Comparison of ENCODE assay signal across 19 cellular contexts in genomic region chr14:68208218-68208617, GRCh38.
A peak's percentile ranks its signal among the peaks of the same experiment; 100 is the strongest.
DNase-seq lines count a peak whose midpoint lies in the region; ATAC-seq and TF ChIP-seq lines count a peak whose summit lies in the region.
"Had no signal": no experiment of that assay in that cellular context is flagged by ENCODE, and none has a peak within 500 bp of the region (broad histone marks: within the 10 kb centered on the region; RNA-seq: fewer than 3 reads in every experiment).

No MANE protein-coding gene starts in this region.

- intact Hi-C loops in breast epithelium (cut with DNase I; ENCODE audit: low total_unique reads) = no loop called here
- intact Hi-C loops in mammary epithelial cell (cut with micrococcal nuclease) = no loop called here
- intact Hi-C loops in aorta (cut with DNase I) = loop anchor here in 1 of 2 donors (10.0 kb wide), 1 partner anchor 63 kb away; no protein-coding TSS in a partner anchor

- DNase-seq in breast epithelium (ENCODE audit: low spot score in 2 of 2) = no peak
- no peak for DNase-seq in mammary epithelial cell
- DNase-seq in astrocyte of the hippocampus (ENCODE audit: low read depth, low spot score) = peak; percentile 79
- peak; percentile 57 for DNase-seq in myocyte (ENCODE audit: low read depth)
- no peak for DNase-seq in aorta
- DNase-seq in C1 segment of cervical spinal cord (lab: John Stamatoyannopoulos, UW) = no peak
- no peak for DNase-seq in stimulated activated CD4-positive, alpha-beta T cell treated with anti-CD3 and anti-CD28 coated beads, Interleukin-4, amount 100 ng/mL, for 24 hours
- no peak for DNase-seq in right atrium auricular region (ENCODE audit: low spot score)
- DNase-seq: activated naive CD4-positive, alpha-beta T cell treated with anti-CD3 and anti-CD28 coated beads for 36 hours; DMS79 treated with DMSO at 0.1 percent for 48 hours; dorsolateral prefrontal cortex; erythroblast; H9; NCI-H2081; posterior cingulate gyrus; SHP77; stimulated activated CD8-positive, alpha-beta memory T cell treated with anti-CD3 and anti-CD28 coated beads, Interleukin-4, amount 100 ng/mL, for 48 hours had no signal

- CTCF ChIA-PET in mammary epithelial cell (lab: Charles Lee; ENCODE audit: low non-redundant PET) = no interaction called here

- BruUV-seq in mammary epithelial cell (replicated peaks; lab: Mats Ljungman, UMichigan) = no TSS peak

- H3K9me3 ChIP-seq in breast epithelium = no peaks in the 10 kb centered on the region
- no peaks in the 10 kb centered on the region for H3K9me3 ChIP-seq in mammary epithelial cell (replicated peaks; ENCODE audit: insufficient read depth, low read length)
- no peaks in the 10 kb centered on the region for H3K9me3 ChIP-seq in aorta (ENCODE audit: control insufficient read depth, low read length)
- H3K9me3 ChIP-seq in right atrium auricular region = no peaks in the 10 kb centered on the region

- peak; percentile 51 for ATAC-seq in aorta (ENCODE audit: low FRiP score)

- H3K4me3 ChIP-seq in breast epithelium (no peak overlapping the region), mammary epithelial cell (replicated peaks in 1 of 3; ENCODE audit: insufficient read depth in 1 of 3, low read depth in 2 of 3, low read length in 3 of 3) (no peak overlapping the region), aorta (ENCODE audit: low read length in 2 of 2) (no peak overlapping the region), right atrium auricular region (no peak overlapping the region)
- H3K4me3 ChIP-seq: dorsolateral prefrontal cortex had no signal

- H4K20me1 ChIP-seq in mammary epithelial cell (ENCODE audit: insufficient read depth, low read length) = no peaks in the 10 kb centered on the region

- H3K27ac ChIP-seq in breast epithelium (peak overlapping the region; percentile 59 to 79), mammary epithelial cell (ENCODE audit: insufficient read depth, low read depth, low read length) (no peak overlapping the region), aorta (ENCODE audit: low read depth in 1 of 2, low read length in 2 of 2) (peak overlapping the region; percentile 19 to 84), right atrium auricular region (peak overlapping the region in 1 of 2 donors; percentile 1)
- H3K27ac ChIP-seq: 22Rv1, C4-2B had no signal

- TF ChIP-seq POLR2A in breast epithelium (IDR thresholded peaks at IDR 0.05) = no peak

- in situ Hi-C loops in mammary epithelial cell (cut with MboI; ENCODE audit: low sequenced_read_pairs in 2 of 2) = no loop called here

- H3K27me3 ChIP-seq in breast epithelium (no peaks in the 10 kb centered on the region), mammary epithelial cell (ENCODE audit: insufficient read depth, low read length) (no peaks in the 10 kb centered on the region), aorta (ENCODE audit: control insufficient read depth in 1 of 2, insufficient read depth in 2 of 2, low read length in 1 of 2) (no peaks in the 10 kb centered on the region), right atrium auricular region (no peaks in the 10 kb centered on the region)
- H3K27me3 ChIP-seq: dorsolateral prefrontal cortex had no signal

- no peak overlapping the region for H2AFZ ChIP-seq in mammary epithelial cell (ENCODE audit: low read depth, low read length)

- H3K9ac ChIP-seq in mammary epithelial cell (ENCODE audit: insufficient read depth, low read length) = no peak overlapping the region

- no peaks in the 10 kb centered on the region for H3K79me2 ChIP-seq in mammary epithelial cell (ENCODE audit: insufficient read depth, low read length)

- dilution Hi-C loops in mammary epithelial cell (cut with HindIII; ENCODE audit: low sequenced_read_pairs) = no loop called here

- 13% methylated on average over 1 of the region's 1 CpG for WGBS in mammary epithelial cell (ENCODE audit: low coverage, missing lambda C conversion rate)
- 2 to 3% methylated on average over 1 of the region's 1 CpG for WGBS in aorta, 2 donors

- H3K4me1 ChIP-seq in breast epithelium (peaks cover 0 to 21% of the 10 kb centered on the region in 2 donors), mammary epithelial cell (ENCODE audit: insufficient read depth, low read length) (peaks cover 17% of the 10 kb centered on the region), aorta (ENCODE audit: control insufficient read depth in 1 of 2, insufficient read depth in 2 of 2, low read length in 2 of 2) (peaks cover 8 to 11% of the 10 kb centered on the region in 2 donors), right atrium auricular region (peaks cover 0 to 18% of the 10 kb centered on the region in 2 donors)

- H3K36me3 ChIP-seq in breast epithelium = no peaks in the 10 kb centered on the region
- no peaks in the 10 kb centered on the region for H3K36me3 ChIP-seq in mammary epithelial cell (ENCODE audit: insufficient read depth, low read length)
- H3K36me3 ChIP-seq in aorta (ENCODE audit: control insufficient read depth in 1 of 2, insufficient read depth in 2 of 2, low read length in 1 of 2) = no peaks in the 10 kb centered on the region
- H3K36me3 ChIP-seq in right atrium auricular region = no peaks in the 10 kb centered on the region

- no peak overlapping the region for H3K4me2 ChIP-seq in mammary epithelial cell (ENCODE audit: insufficient read depth, low read depth, low read length)

- no peak for TF ChIP-seq CTCF in breast epithelium (IDR thresholded peaks at IDR 0.05)
- no peak for TF ChIP-seq CTCF in mammary epithelial cell (conservative IDR thresholded peaks at IDR 0.05 in 1 of 2, IDR thresholded peaks at IDR 0.05 in 1 of 2; ENCODE audit: extremely low read depth in 1 of 2, insufficient read depth in 1 of 2, low read depth in 1 of 2, low read length in 2 of 2)
- TF ChIP-seq CTCF in right atrium auricular region (IDR thresholded peaks at IDR 0.05) = no peak

Comparison
In these comparisons a context has a peak if more than half of its experiments do, and no peak if none do; other contexts are left out.
1. DNase-seq: peak in astrocyte of the hippocampus (single experiment) and myocyte (single experiment); none in breast epithelium (0 of 2), mammary epithelial cell (single experiment), aorta (0 of 2), C1 segment of cervical spinal cord (0 of 14), stimulated activated CD4-positive, alpha-beta T cell treated with anti-CD3 and anti-CD28 coated beads, Interleukin-4, amount 100 ng/mL, for 24 hours (single experiment) and right atrium auricular region (single experiment).